Comparison of ENCODE assay signal across 9 cellular contexts in the genomic region with DNA sequence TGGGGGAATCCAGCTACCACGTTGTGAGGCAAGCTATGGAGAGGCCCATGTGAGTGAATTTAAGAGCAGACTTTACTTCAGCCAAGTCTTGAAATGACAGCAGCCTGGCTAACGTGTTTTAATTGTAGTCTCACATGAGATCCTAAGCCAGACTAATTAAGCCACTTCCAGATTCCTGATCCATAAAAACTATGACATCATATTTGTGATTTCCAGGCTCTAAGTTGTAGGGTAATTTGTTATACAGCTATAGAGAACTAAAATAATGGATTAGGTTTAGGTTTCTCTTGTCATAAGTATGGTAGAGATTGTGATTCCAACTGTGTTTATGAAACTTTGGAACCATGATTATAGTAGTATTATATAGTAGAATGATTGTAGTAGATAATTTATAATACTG.
"Had no signal": no experiment of that assay in that cellular context is flagged by ENCODE, and none has a peak within 500 bp of the region (broad histone marks: within the 10 kb centered on the region; RNA-seq: fewer than 3 reads in every experiment).

No MANE protein-coding gene starts in this region.

- DNase-seq: H9, HCEC 1CT, HFFc6, IMR-90 had no signal

- H2AFZ ChIP-seq: GM23338 had no signal

- FAIRE-seq: H1, H54, K562 had no signal

- H3K4me2 ChIP-seq: GM23338 had no signal

- ATAC-seq: GM23338, K562 had no signal

- H3K4me3 ChIP-seq: GM23338, K562 had no signal

- H3K27ac ChIP-seq: HL-60 had no signal
